ENCODE assay signal across 8 cellular contexts in genomic region chr14:99884834-99885648, GRCh38.
A peak's percentile ranks its signal among the peaks of the same experiment; 100 is the strongest.
DNase-seq lines count a peak whose midpoint lies in the region; ATAC-seq, FAIRE-seq and TF ChIP-seq lines count a peak whose summit lies in the region.

No MANE protein-coding gene starts in this region.

- no peaks in the 10 kb centered on the region for H3K27me3 ChIP-seq in stomach

- 49 to 54% (median 53%) methylated on average over 7 of the region's 7 CpGs for WGBS in stomach, 5 donors

- H3K4me3 ChIP-seq in stomach: no peak overlapping the region

- no peak for TF ChIP-seq EP300 in stomach (IDR thresholded peaks at IDR 0.05)

- peak; percentile 78 for DNase-seq in ELR (ENCODE audit: low read depth)
- peak; percentile 22 for DNase-seq in NCI-H524 treated with DMSO at 0.1 percent for 48 hours (lab: John Stamatoyannopoulos, UW)
- peak; percentile 48 for DNase-seq in iPS-NIHi7 (ENCODE audit: extremely low spot score)
- no peak for DNase-seq in stomach

- peaks cover under 1 to 7% (median 4%) of the 10 kb centered on the region in 4 donors for H3K4me1 ChIP-seq in stomach

- peaks cover 2% of the 10 kb centered on the region for H3K27me3 Mint-ChIP-seq in brain

- peak; percentile 90 for TF ChIP-seq CTCF in brain (conservative IDR thresholded peaks at IDR 0.05)
- peak in 5 of 7 experiments; percentile 43 to 76 (median 64) for TF ChIP-seq CTCF in stomach (IDR thresholded peaks at IDR 0.05)

- intact Hi-C loops in stomach (cut with DNase I; ENCODE audit: low total_unique reads): loop anchor here (5.0 kb wide), 1 partner anchor 158 kb away; no protein-coding TSS in a partner anchor

- H3K4me3 Mint-ChIP-seq in brain: peak overlapping the region in 2 of 5 experiments; percentile 35 to 46

- peak; percentile 98 for FAIRE-seq in A204.1 (lab: Jason Lieb, UNC)

- peaks cover 5% of the 10 kb centered on the region for H3K36me3 Mint-ChIP-seq in brain

- peak; percentile 78 for ATAC-seq in HG03378 (IDR thresholded peaks at IDR 0.05; ENCODE audit: unreplicated experiment)
- ATAC-seq in HG02610 (IDR thresholded peaks at IDR 0.05; ENCODE audit: unreplicated experiment): no peak

- H3K9me3 Mint-ChIP-seq in brain: no peaks in the 10 kb centered on the region

- peaks cover 60% of the 10 kb centered on the region for H3K4me1 Mint-ChIP-seq in brain

- H3K9me3 ChIP-seq in stomach: no peaks in the 10 kb centered on the region

- peak overlapping the region; percentile 28 to 87 (median 56) for H3K27ac Mint-ChIP-seq in brain

- H3K36me3 ChIP-seq in stomach: peaks cover 0 to 5% (median 0%) of the 10 kb centered on the region in 4 donors

- no peak overlapping the region for H3K27ac ChIP-seq in stomach

- no peak for TF ChIP-seq POLR2A in stomach (IDR thresholded peaks at IDR 0.05)
